ENCODE assay signal across 24 cellular contexts in genomic region chr14:73216035-73216434, GRCh38.
"Had no signal": no experiment of that assay in that cellular context is flagged by ENCODE, and none has a peak within 500 bp of the region (broad histone marks: within the 10 kb centered on the region; RNA-seq: fewer than 3 reads in every experiment).

No MANE protein-coding gene starts in this region.

- H3K4me1 Mint-ChIP-seq: immature natural killer cell; mesothelial cell of epicardium; naive B cell; natural killer cell; stimulated activated naive B cell treated with anti-CD40 and anti-IgM and Interleukin-4, amounts not matched to agents 10 μg/mL and 1 μg/mL and 100 μg/mL, for 72 hours; stimulated activated naive CD8-positive, alpha-beta T cell treated with anti-CD3 and anti-CD28 coated beads, Interleukin-15, amount 100 ng/mL, for 72 hours had no signal

- ATAC-seq: left colon; left lung; lower lobe of right lung; natural killer cell; pancreas; right cardiac atrium; sciatic nerve; stimulated activated naive B cell treated with anti-CD40 and anti-IgM and Interleukin-4, amounts not matched to agents 10 μg/mL and 1 μg/mL and 100 μg/mL, for 72 hours; stimulated activated naive CD8-positive, alpha-beta T cell treated with anti-CD3 and anti-CD28 coated beads, Interleukin-15, amount 100 ng/mL, for 72 hours had no signal

- H3K27me3 Mint-ChIP-seq: naive B cell; stimulated activated naive B cell treated with anti-CD40 and anti-IgM and Interleukin-4, amounts not matched to agents 10 μg/mL and 1 μg/mL and 100 μg/mL, for 72 hours; stimulated activated naive CD8-positive, alpha-beta T cell treated with anti-CD3 and anti-CD28 coated beads, Interleukin-15, amount 100 ng/mL, for 72 hours had no signal

- H3K9me3 Mint-ChIP-seq: immature natural killer cell; mesothelial cell of epicardium; naive B cell; natural killer cell; nephron progenitor cell; stimulated activated naive B cell treated with anti-CD40 and anti-IgM and Interleukin-4, amounts not matched to agents 10 μg/mL and 1 μg/mL and 100 μg/mL, for 72 hours; stimulated activated naive CD8-positive, alpha-beta T cell treated with anti-CD3 and anti-CD28 coated beads, Interleukin-15, amount 100 ng/mL, for 72 hours had no signal

- H3K4me3 Mint-ChIP-seq: immature natural killer cell; mesothelial cell of epicardium; naive B cell; natural killer cell; nephron progenitor cell; stimulated activated naive B cell treated with anti-CD40 and anti-IgM and Interleukin-4, amounts not matched to agents 10 μg/mL and 1 μg/mL and 100 μg/mL, for 72 hours; stimulated activated naive CD8-positive, alpha-beta T cell treated with anti-CD3 and anti-CD28 coated beads, Interleukin-15, amount 100 ng/mL, for 72 hours had no signal

- DNase-seq: hypothalamus; immature natural killer cell; kidney; left colon; left lung; lower lobe of right lung; mesendoderm; naive B cell; natural killer cell; nephron progenitor cell; pancreas; retina; right cardiac atrium; stimulated activated CD4-positive, alpha-beta T cell treated with anti-CD3 and anti-CD28 coated beads, Interleukin-12 subunit alpha, Interleukin-12 subunit beta, amount 100 ng/mL, for 4 hours; stimulated activated CD4-positive, alpha-beta T cell treated with anti-CD3 and anti-CD28 coated beads, Interleukin-15, amount 100 ng/mL, for 24 hours; stimulated activated CD4-positive, alpha-beta T cell treated with anti-CD3 and anti-CD28 coated beads, Interleukin-2, amount 100 ng/mL, for 24 hours; stimulated activated CD4-positive, alpha-beta T cell treated with anti-CD3 and anti-CD28 coated beads, Interleukin-4, amount 100 ng/mL, for 1 hour; stimulated activated naive B cell treated with anti-CD40 and anti-IgM and Interleukin-4, amounts not matched to agents 10 μg/mL and 1 μg/mL and 100 μg/mL, for 72 hours; stimulated activated naive CD8-positive, alpha-beta T cell treated with anti-CD3 and anti-CD28 coated beads, Interleukin-15, amount 100 ng/mL, for 72 hours; substantia nigra; transverse colon; upper lobe of left lung had no signal

- H3K27ac Mint-ChIP-seq: mesothelial cell of epicardium; nephron progenitor cell; stimulated activated naive B cell treated with anti-CD40 and anti-IgM and Interleukin-4, amounts not matched to agents 10 μg/mL and 1 μg/mL and 100 μg/mL, for 72 hours; stimulated activated naive CD8-positive, alpha-beta T cell treated with anti-CD3 and anti-CD28 coated beads, Interleukin-15, amount 100 ng/mL, for 72 hours had no signal
